ENCODE assay signal across 27 cellular contexts in genomic region chr15:52158084-52158765, GRCh38. TPM values are rescaled to one million over a fixed set of nuclear protein-coding genes. Genes with fewer than 3 reads are reported as not detected.
"Had no signal": no experiment of that assay in that cellular context is flagged by ENCODE, and none has a peak within 500 bp of the region (broad histone marks: within the 10 kb centered on the region; RNA-seq: fewer than 3 reads in every experiment).

No MANE protein-coding gene starts in this region.

- H3K36me3 ChIP-seq: adrenal gland, right lobe of liver had no signal

- DNase-seq: activated CD4-positive, alpha-beta T cell treated with anti-CD3 and anti-CD28 coated beads for 36 hours; activated CD4-positive, alpha-beta T cell treated with anti-CD3 and anti-CD28 coated beads, Interleukin-2, amount 50 U/mL, for 4 hours; activated CD4-positive, CD25-positive, alpha-beta regulatory T cell; activated effector memory CD4-positive, alpha-beta T cell treated with anti-CD3 and anti-CD28 coated beads, Interleukin-2, amount 50 U/mL, for 16 hours; activated naive CD4-positive, alpha-beta T cell treated with anti-CD3 and anti-CD28 coated beads for 36 hours; activated naive CD8-positive, alpha-beta T cell treated with anti-CD3 and anti-CD28 coated beads for 36 hours; activated T-cell treated with anti-CD3 and anti-CD28 coated beads, Interleukin-2, amount 50 U/mL, for 1 hour; aorta; central memory CD4-positive, alpha-beta T cell; foreskin melanocyte; left lung; lower lobe of right lung; mesenchymal stem cell; natural killer cell; right lobe of liver; stimulated activated CD4-positive, alpha-beta T cell treated with anti-CD3 and anti-CD28 coated beads, Interleukin-2, amount 100 ng/mL, for 48 hours; stimulated activated naive CD4-positive, alpha-beta T cell treated with Interleukin-2 at 50 U/mL for 16 hours; upper lobe of left lung had no signal

- H3K9me3 ChIP-seq: adrenal gland, esophagus muscularis mucosa, left lung, lower lobe of right lung, right lobe of liver, upper lobe of left lung had no signal

- H3K27ac ChIP-seq: adrenal gland, esophagus muscularis mucosa, left lung, lower lobe of right lung, upper lobe of left lung had no signal

- ATAC-seq: activated CD4-positive, alpha-beta T cell treated with anti-CD3 and anti-CD28 coated beads for 36 hours; left lung; lower lobe of right lung; natural killer cell; right lobe of liver had no signal

- H3K4me3 Mint-ChIP-seq: activated CD4-positive, alpha-beta T cell treated with anti-CD3 and anti-CD28 coated beads for 36 hours; activated naive CD4-positive, alpha-beta T cell treated with anti-CD3 and anti-CD28 coated beads for 36 hours; activated naive CD8-positive, alpha-beta T cell treated with anti-CD3 and anti-CD28 coated beads for 36 hours; activated T-helper 1 cell treated with anti-CD3 and anti-CD28 coated beads, Interleukin-12 subunit alpha, Interleukin-12 subunit beta, Interleukin-2, Interleukin-4 antibody, amounts not matched to agents 30 ng/mL and 10 ng/mL and 1 ng/mL, durations not matched to agents 14 hours and 24 hours and 36 hours; dendritic cell treated with granulocyte-macrophage colony-stimulating factor and Interleukin-4, amounts not matched to agents 40 ng/mL and 50 ng/mL, for 4 days; natural killer cell had no signal

- H3K4me3 ChIP-seq: adrenal gland, esophagus muscularis mucosa, left lung, lower lobe of right lung, right lobe of liver, upper lobe of left lung had no signal

- H3K4me1 ChIP-seq: adrenal gland, esophagus muscularis mucosa, left lung, lower lobe of right lung, upper lobe of left lung had no signal

- H3K27me3 ChIP-seq: adrenal gland, esophagus muscularis mucosa, left lung, right lobe of liver, upper lobe of left lung had no signal

- H3K27ac Mint-ChIP-seq: activated CD4-positive, alpha-beta T cell treated with anti-CD3 and anti-CD28 coated beads for 36 hours; activated naive CD4-positive, alpha-beta T cell treated with anti-CD3 and anti-CD28 coated beads for 36 hours; activated naive CD8-positive, alpha-beta T cell treated with anti-CD3 and anti-CD28 coated beads for 36 hours; activated T-helper 1 cell treated with anti-CD3 and anti-CD28 coated beads, Interleukin-12 subunit alpha, Interleukin-12 subunit beta, Interleukin-2, Interleukin-4 antibody, amounts not matched to agents 30 ng/mL and 10 ng/mL and 1 ng/mL, durations not matched to agents 14 hours and 24 hours and 36 hours; dendritic cell treated with granulocyte-macrophage colony-stimulating factor and Interleukin-4, amounts not matched to agents 40 ng/mL and 50 ng/mL, for 4 days; natural killer cell had no signal

- H3K27me3 Mint-ChIP-seq: activated CD4-positive, alpha-beta T cell treated with anti-CD3 and anti-CD28 coated beads for 36 hours; activated naive CD8-positive, alpha-beta T cell treated with anti-CD3 and anti-CD28 coated beads for 36 hours; dendritic cell treated with granulocyte-macrophage colony-stimulating factor and Interleukin-4, amounts not matched to agents 40 ng/mL and 50 ng/mL, for 4 days had no signal

- H3K36me3 Mint-ChIP-seq: natural killer cell had no signal

- H3K4me1 Mint-ChIP-seq: activated CD4-positive, alpha-beta T cell treated with anti-CD3 and anti-CD28 coated beads for 36 hours; activated naive CD8-positive, alpha-beta T cell treated with anti-CD3 and anti-CD28 coated beads for 36 hours had no signal

- H3K9me3 Mint-ChIP-seq: activated naive CD4-positive, alpha-beta T cell treated with anti-CD3 and anti-CD28 coated beads for 36 hours; activated naive CD8-positive, alpha-beta T cell treated with anti-CD3 and anti-CD28 coated beads for 36 hours; activated T-helper 1 cell treated with anti-CD3 and anti-CD28 coated beads, Interleukin-12 subunit alpha, Interleukin-12 subunit beta, Interleukin-2, Interleukin-4 antibody, amounts not matched to agents 30 ng/mL and 10 ng/mL and 1 ng/mL, durations not matched to agents 14 hours and 24 hours and 36 hours; dendritic cell treated with granulocyte-macrophage colony-stimulating factor and Interleukin-4, amounts not matched to agents 40 ng/mL and 50 ng/mL, for 4 days; natural killer cell had no signal

RNA-seq across cellular contexts. Expression of gene BCL2L10, which starts 45.6 kb away (rescaled TPM):
- total RNA-seq: activated CD4-positive, alpha-beta T cell treated with anti-CD3 and anti-CD28 coated beads for 36 hours; activated naive CD4-positive, alpha-beta T cell treated with anti-CD3 and anti-CD28 coated beads for 36 hours; activated naive CD8-positive, alpha-beta T cell treated with anti-CD3 and anti-CD28 coated beads for 36 hours; activated T-helper 1 cell treated with anti-CD3 and anti-CD28 coated beads, Interleukin-12 subunit alpha, Interleukin-12 subunit beta, Interleukin-2, Interleukin-4 antibody, amounts not matched to agents 30 ng/mL and 10 ng/mL and 1 ng/mL, durations not matched to agents 14 hours and 24 hours and 36 hours; aorta; glomerular endothelial cell; lower lobe of right lung; mononuclear cell; skeletal muscle tissue; subcutaneous adipose tissue; T-helper 1 cell treated with Interleukin-12 subunit alpha and Interleukin-12 subunit beta and Interleukin-4 antibody, amounts not matched to agents 30 ng/mL and 1 ng/mL, for 36 hours had no signal
- polyA plus RNA-seq: aorta had no signal
